Comparison of ENCODE assay signal across 1 cellular context in genomic region chr5:56909294-56910122, GRCh38.
TF ChIP-seq lines count a peak whose summit lies in the region.

SETD9 (plus strand) TSS chr5:56909596; CDS start chr5:56909646, 50 bp downstream.

TF ChIP-seq in K562, 482 proteins besides CTCF, POLR2A, EP300 and RAD21 (continued from another document and continues in another):
- TF ChIP-seq ZNF668 (CRISPR knock-in tag; IDR thresholded peaks at IDR 0.05) (no peak), NFYB (IDR thresholded peaks at IDR 0.05; ENCODE audit: extremely low read depth, insufficient read length) (no peak), SOX6 (IDR thresholded peaks at IDR 0.05) (peak; percentile 43; the same call in 1 of the 2 replicates), RBM22 (IDR thresholded peaks at IDR 0.05; ENCODE audit: low read depth, low read length, poor library complexity, severe bottlenecking) (peak; percentile 60), CREB3L1 (IDR thresholded peaks at IDR 0.05; ENCODE audit: borderline replicate concordance, low read depth) (peak; percentile 33; the same call in 1 of the 2 replicates), ZNF408 (CRISPR knock-in tag; IDR thresholded peaks at IDR 0.05; ENCODE audit: low read depth) (no peak), JUND (IDR thresholded peaks at IDR 0.05; ENCODE audit: borderline replicate concordance, low read depth, low read length) (peak; percentile 14; the same call in 1 of the 2 replicates), JUND (tag; IDR thresholded peaks at IDR 0.05; ENCODE audit: borderline replicate concordance, low read depth, low read length) (no peak; the same call in 2 of the 3 replicates), COPS2 (conservative IDR thresholded peaks at IDR 0.05) (no peak), SRF (CRISPR knock-in tag; IDR thresholded peaks at IDR 0.05) (0 out of 4 replicates have a peak, but pooled peaks of 1 of the 2 experiments have one; percentile 9), ESRRA (IDR thresholded peaks at IDR 0.05; ENCODE audit: borderline replicate concordance, low read depth) (peak; percentile 77), TAF9B (IDR thresholded peaks at IDR 0.05; ENCODE audit: partially characterized antibody) (peak; percentile 70), FOXK2 (conservative IDR thresholded peaks at IDR 0.05 in 1 of 2, IDR thresholded peaks at IDR 0.05 in 1 of 2; ENCODE audit: low read depth in 2 of 2) (peak in 1 of 2 experiments; percentile 2; a peak in 1 of 4 replicates), HMG20B (CRISPR knock-in tag; IDR thresholded peaks at IDR 0.05) (no peak), WHSC1 (IDR thresholded peaks at IDR 0.05; ENCODE audit: low read length) (no peak), ATF7 (IDR thresholded peaks at IDR 0.05) (peak; percentile 70; the same call in 1 of the 2 replicates), SRSF7 (optimal IDR thresholded peaks at IDR 0.05; ENCODE audit: low read depth, low read length) (no peak), HNRNPUL1 (IDR thresholded peaks at IDR 0.05; ENCODE audit: low read length) (no peak), TSC22D4 (tag; IDR thresholded peaks at IDR 0.05) (no peak), NONO (IDR thresholded peaks at IDR 0.05; ENCODE audit: low read depth in 2 of 2, low read length in 1 of 2) (peak in 1 of 2 experiments; percentile 89; a peak in 2 of 4 replicates), BDP1 (IDR thresholded peaks at IDR 0.05; ENCODE audit: insufficient read depth, insufficient read length) (no peak), PML (IDR thresholded peaks at IDR 0.05; ENCODE audit: low read length) (peak; percentile 89; the same call in 1 of the 2 replicates), ZNF384 (IDR thresholded peaks at IDR 0.05; ENCODE audit: low read depth, low read length) (0 out of 2 replicates have a peak, but pooled peaks have one; percentile 16), KLF13 (tag; IDR thresholded peaks at IDR 0.05; ENCODE audit: borderline replicate concordance, low read depth) (0 out of 2 replicates have a peak, but pooled peaks have one; percentile 14), CEBPZ (IDR thresholded peaks at IDR 0.05; ENCODE audit: borderline replicate concordance, low read depth, low read length) (no peak), BRF2 (IDR thresholded peaks at IDR 0.05; ENCODE audit: borderline replicate concordance, insufficient read depth, insufficient read length) (no peak), FOXM1 (IDR thresholded peaks at IDR 0.05; ENCODE audit: low read depth) (no peak), FOXM1 (CRISPR knock-in tag; IDR thresholded peaks at IDR 0.05; ENCODE audit: low read depth) (0 out of 2 replicates have a peak, but pooled peaks have one; percentile 47), UBTF (IDR thresholded peaks at IDR 0.05; ENCODE audit: borderline replicate concordance in 1 of 2, low read depth in 2 of 2, low read length in 2 of 2) (peak; percentile 11 to 61; a peak in 1 of 4 replicates), SREBF2 (CRISPR knock-in tag; IDR thresholded peaks at IDR 0.05) (no peak), MGA (IDR thresholded peaks at IDR 0.05) (0 out of 2 replicates have a peak, but pooled peaks have one; percentile 45), NCOR1 (IDR thresholded peaks at IDR 0.05) (no peak), PRDM10 (IDR thresholded peaks at IDR 0.05; ENCODE audit: partially characterized antibody) (peak; percentile 20)
